In genomic region chr12:6524648-6525047, GRCh38 we compare ENCODE assay signal across 25 cellular contexts. TPM values are rescaled to one million over a fixed set of nuclear protein-coding genes. Genes with fewer than 3 reads are reported as not detected.
DNase-seq lines count a peak whose midpoint lies in the region; ATAC-seq and TF ChIP-seq lines count a peak whose summit lies in the region.
"Had no signal": no experiment of that assay in that cellular context is flagged by ENCODE, and none has a peak within 500 bp of the region (broad histone marks: within the 10 kb centered on the region; RNA-seq: fewer than 3 reads in every experiment).

No MANE protein-coding gene starts in this region.

- H3K27me3 ChIP-seq in endodermal cell (ENCODE audit: control insufficient read depth, insufficient read depth, low read length, poor library complexity, severe bottlenecking): no peaks in the 10 kb centered on the region
- H3K27me3 ChIP-seq: BE2C; BLaER1 treated with 17β-estradiol and CSF1 and Interleukin-3, amounts not matched to agents 10 nM and 100 nM had no signal

- H3K4me3 Mint-ChIP-seq in activated CD8-positive, alpha-beta T cell treated with anti-CD3 and anti-CD28 coated beads, Interleukin-2, amount 10 ng/mL, durations not matched to agents 7 days and 5 days: no peak overlapping the region
- no peak overlapping the region for H3K4me3 Mint-ChIP-seq in activated CD8-positive, alpha-beta T cell treated with anti-CD3 and anti-CD28 coated beads for 36 hours
- H3K4me3 Mint-ChIP-seq in stimulated activated naive CD8-positive, alpha-beta T cell treated with anti-CD3 and anti-CD28 coated beads, Interleukin-15, Interleukin-2, amounts not matched to agents 100 ng/mL and 50 ng/mL, for 24 hours: no peak overlapping the region
- no peak overlapping the region for H3K4me3 Mint-ChIP-seq in endodermal cell
- H3K4me3 Mint-ChIP-seq in type B pancreatic cell: no peak overlapping the region
- H3K4me3 Mint-ChIP-seq: CD14-positive monocyte; CD4-positive, alpha-beta T cell; CD8-positive, alpha-beta memory T cell had no signal

- H3K9me3 Mint-ChIP-seq in activated CD8-positive, alpha-beta T cell treated with anti-CD3 and anti-CD28 coated beads, Interleukin-2, amount 10 ng/mL, durations not matched to agents 7 days and 5 days (ENCODE audit: insufficient read depth): no peaks in the 10 kb centered on the region
- no peaks in the 10 kb centered on the region for H3K9me3 Mint-ChIP-seq in activated CD8-positive, alpha-beta T cell treated with anti-CD3 and anti-CD28 coated beads for 36 hours
- no peaks in the 10 kb centered on the region for H3K9me3 Mint-ChIP-seq in stimulated activated naive CD8-positive, alpha-beta T cell treated with anti-CD3 and anti-CD28 coated beads, Interleukin-15, Interleukin-2, amounts not matched to agents 100 ng/mL and 50 ng/mL, for 24 hours
- H3K9me3 Mint-ChIP-seq in endodermal cell (no peaks in the 10 kb centered on the region), type B pancreatic cell (no peaks in the 10 kb centered on the region)
- H3K9me3 Mint-ChIP-seq: CD14-positive monocyte; CD4-positive, alpha-beta T cell; CD8-positive, alpha-beta memory T cell had no signal

- peaks cover 3% of the 10 kb centered on the region for H3K4me1 Mint-ChIP-seq in activated CD8-positive, alpha-beta T cell treated with anti-CD3 and anti-CD28 coated beads, Interleukin-2, amount 10 ng/mL, durations not matched to agents 7 days and 5 days (ENCODE audit: low read depth)
- H3K4me1 Mint-ChIP-seq in activated CD8-positive, alpha-beta T cell treated with anti-CD3 and anti-CD28 coated beads for 36 hours (ENCODE audit: low read depth): no peaks in the 10 kb centered on the region
- peaks cover 8% of the 10 kb centered on the region for H3K4me1 Mint-ChIP-seq in stimulated activated naive CD8-positive, alpha-beta T cell treated with anti-CD3 and anti-CD28 coated beads, Interleukin-15, Interleukin-2, amounts not matched to agents 100 ng/mL and 50 ng/mL, for 24 hours (ENCODE audit: low read depth)
- no peaks in the 10 kb centered on the region for H3K4me1 Mint-ChIP-seq in endodermal cell
- H3K4me1 Mint-ChIP-seq in type B pancreatic cell (ENCODE audit: unreplicated experiment): peaks cover 6% of the 10 kb centered on the region
- H3K4me1 Mint-ChIP-seq: CD14-positive monocyte had no signal

- H3K27me3 Mint-ChIP-seq in activated CD8-positive, alpha-beta T cell treated with anti-CD3 and anti-CD28 coated beads, Interleukin-2, amount 10 ng/mL, durations not matched to agents 7 days and 5 days (ENCODE audit: low read depth): no peaks in the 10 kb centered on the region
- no peaks in the 10 kb centered on the region for H3K27me3 Mint-ChIP-seq in activated CD8-positive, alpha-beta T cell treated with anti-CD3 and anti-CD28 coated beads for 36 hours
- H3K27me3 Mint-ChIP-seq in stimulated activated naive CD8-positive, alpha-beta T cell treated with anti-CD3 and anti-CD28 coated beads, Interleukin-15, Interleukin-2, amounts not matched to agents 100 ng/mL and 50 ng/mL, for 24 hours: no peaks in the 10 kb centered on the region
- no peaks in the 10 kb centered on the region for H3K27me3 Mint-ChIP-seq in endodermal cell (ENCODE audit: insufficient read depth)
- no peaks in the 10 kb centered on the region for H3K27me3 Mint-ChIP-seq in type B pancreatic cell
- H3K27me3 Mint-ChIP-seq: CD4-positive, alpha-beta T cell; CD8-positive, alpha-beta memory T cell had no signal

- no peak for ATAC-seq in activated CD8-positive, alpha-beta T cell treated with anti-CD3 and anti-CD28 coated beads, Interleukin-2, amount 10 ng/mL, durations not matched to agents 7 days and 5 days
- no peak for ATAC-seq in activated CD8-positive, alpha-beta T cell treated with anti-CD3 and anti-CD28 coated beads for 36 hours
- no peak for ATAC-seq in stimulated activated naive CD8-positive, alpha-beta T cell treated with anti-CD3 and anti-CD28 coated beads, Interleukin-15, Interleukin-2, amounts not matched to agents 100 U/mL and 50 U/mL, for 24 hours
- no peak for ATAC-seq in HG03469 (IDR thresholded peaks at IDR 0.05; ENCODE audit: unreplicated experiment)
- ATAC-seq: A549, GM12878 had no signal

- H3K4me3 ChIP-seq in endodermal cell (ENCODE audit: low read length): no peak overlapping the region
- H3K4me3 ChIP-seq: A549; BLaER1 treated with 17β-estradiol and CSF1 and Interleukin-3, amounts not matched to agents 10 nM and 100 nM; GM12878; GM23248 had no signal

- intact Hi-C loops in activated CD8-positive, alpha-beta T cell treated with anti-CD3 and anti-CD28 coated beads for 36 hours (cut with micrococcal nuclease): no loop called here

- no peak overlapping the region for H3K27ac ChIP-seq in endodermal cell (ENCODE audit: low read depth, low read length)
- H3K27ac ChIP-seq: A549; BLaER1 treated with 17β-estradiol and CSF1 and Interleukin-3, amounts not matched to agents 10 nM and 100 nM; GM23248 had no signal

- peak overlapping the region; percentile 8 for H3K27ac Mint-ChIP-seq in activated CD8-positive, alpha-beta T cell treated with anti-CD3 and anti-CD28 coated beads, Interleukin-2, amount 10 ng/mL, durations not matched to agents 7 days and 5 days
- no peak overlapping the region for H3K27ac Mint-ChIP-seq in activated CD8-positive, alpha-beta T cell treated with anti-CD3 and anti-CD28 coated beads for 36 hours
- H3K27ac Mint-ChIP-seq in stimulated activated naive CD8-positive, alpha-beta T cell treated with anti-CD3 and anti-CD28 coated beads, Interleukin-15, Interleukin-2, amounts not matched to agents 100 ng/mL and 50 ng/mL, for 24 hours: peak overlapping the region; percentile 47
- peak overlapping the region; percentile 53 for H3K27ac Mint-ChIP-seq in endodermal cell
- H3K27ac Mint-ChIP-seq in type B pancreatic cell: peak overlapping the region; percentile 6

- no peak for DNase-seq in activated CD8-positive, alpha-beta T cell treated with anti-CD3 and anti-CD28 coated beads, Interleukin-2, amount 10 ng/mL, durations not matched to agents 7 days and 5 days
- DNase-seq in activated CD8-positive, alpha-beta T cell treated with anti-CD3 and anti-CD28 coated beads for 36 hours: no peak
- no peak for DNase-seq in stimulated activated naive CD8-positive, alpha-beta T cell treated with anti-CD3 and anti-CD28 coated beads, Interleukin-15, Interleukin-2, amounts not matched to agents 100 U/mL and 50 U/mL, for 24 hours
- DNase-seq in endodermal cell (no peak), type B pancreatic cell (ENCODE audit: extremely low spot score, unreplicated experiment) (no peak), cortex of kidney (lab: John Stamatoyannopoulos, UW) (no peak)
- DNase-seq: 8988T; ACHN; AML-193; BE2C; CD4-positive, alpha-beta T cell; CD8-positive, alpha-beta memory T cell; DMS 273 treated with DMSO at 0.1 percent for 48 hours; DMS79; EL; GDM1; GM23248; H7; HCEC 1CT had no signal

- no peaks in the 10 kb centered on the region for H3K4me1 ChIP-seq in endodermal cell (ENCODE audit: control insufficient read depth, insufficient read depth, low read length)
- H3K4me1 ChIP-seq: A549; BE2C; BLaER1 treated with 17β-estradiol and CSF1 and Interleukin-3, amounts not matched to agents 10 nM and 100 nM had no signal

- peaks cover 93% of the 10 kb centered on the region for H3K36me3 ChIP-seq in endodermal cell (ENCODE audit: control insufficient read depth, insufficient read depth, low read length)

- CTCF ChIA-PET in activated CD8-positive, alpha-beta T cell treated with anti-CD3 and anti-CD28 coated beads, Interleukin-2, amount 10 ng/mL, durations not matched to agents 7 days and 5 days (lab: Charles Lee): interaction anchor here (1.1 kb wide), 1 partner anchor 14 kb away, joined by 3 read pairs; no protein-coding TSS in a partner anchor
- CTCF ChIA-PET in activated CD8-positive, alpha-beta T cell treated with anti-CD3 and anti-CD28 coated beads for 36 hours (lab: Charles Lee): interaction anchor here (1.1 kb wide), 1 partner anchor 59 kb away, joined by 4 read pairs; no protein-coding TSS in a partner anchor

- WGBS in endodermal cell (ENCODE audit: insufficient coverage in 1 of 2, insufficient read length in 1 of 2), 2 experiments: 71 to 95% methylated on average over 1 to 5 of the region's 5 CpGs

- no peaks in the 10 kb centered on the region for H3K9me3 ChIP-seq in endodermal cell (ENCODE audit: control insufficient read depth, low read length)
- H3K9me3 ChIP-seq: A549; BE2C; BLaER1 treated with 17β-estradiol and CSF1 and Interleukin-3, amounts not matched to agents 10 nM and 100 nM had no signal

- POLR2A ChIA-PET in activated CD8-positive, alpha-beta T cell treated with anti-CD3 and anti-CD28 coated beads, Interleukin-2, amount 10 ng/mL, durations not matched to agents 7 days and 5 days (lab: Charles Lee): no interaction called here
- POLR2A ChIA-PET in activated CD8-positive, alpha-beta T cell treated with anti-CD3 and anti-CD28 coated beads for 36 hours (lab: Charles Lee): interaction anchor here (2.3 kb wide), 1 partner anchor 10 kb away, joined by 9 read pairs; the partner anchor contains the start of gene GAPDH

- H3K9ac ChIP-seq in endodermal cell (ENCODE audit: extremely low read depth, low read length, poor library complexity, severe bottlenecking): no peak overlapping the region
- H3K9ac ChIP-seq: BLaER1 treated with 17β-estradiol and CSF1 and Interleukin-3, amounts not matched to agents 10 nM and 100 nM; GM23248 had no signal

- TF ChIP-seq CTCF in activated CD8-positive, alpha-beta T cell treated with anti-CD3 and anti-CD28 coated beads for 36 hours (IDR thresholded peaks at IDR 0.05): no peak
- TF ChIP-seq CTCF in endodermal cell (conservative IDR thresholded peaks at IDR 0.05): no peak
- TF ChIP-seq CTCF in type B pancreatic cell (conservative IDR thresholded peaks at IDR 0.05): no peak

- H3K36me3 Mint-ChIP-seq in activated CD8-positive, alpha-beta T cell treated with anti-CD3 and anti-CD28 coated beads, Interleukin-2, amount 10 ng/mL, durations not matched to agents 7 days and 5 days (ENCODE audit: low read depth): peaks cover 85% of the 10 kb centered on the region
- H3K36me3 Mint-ChIP-seq in activated CD8-positive, alpha-beta T cell treated with anti-CD3 and anti-CD28 coated beads for 36 hours (ENCODE audit: low read depth): peaks cover 78% of the 10 kb centered on the region
- peaks cover 87% of the 10 kb centered on the region for H3K36me3 Mint-ChIP-seq in stimulated activated naive CD8-positive, alpha-beta T cell treated with anti-CD3 and anti-CD28 coated beads, Interleukin-15, Interleukin-2, amounts not matched to agents 100 ng/mL and 50 ng/mL, for 24 hours (ENCODE audit: low read depth)
- peaks cover 94% of the 10 kb centered on the region for H3K36me3 Mint-ChIP-seq in endodermal cell (ENCODE audit: low read depth)
- peaks cover 65% of the 10 kb centered on the region for H3K36me3 Mint-ChIP-seq in type B pancreatic cell

RNA-seq across cellular contexts. Expression of gene GAPDH, which starts 9.7 kb away (rescaled TPM):
- 1,000 to 10,000 TPM; 6,175 to 6,471 TPM for total RNA-seq in activated CD8-positive, alpha-beta T cell treated with anti-CD3 and anti-CD28 coated beads, Interleukin-2, amount 10 ng/mL, durations not matched to agents 7 days and 5 days
- 1,000 to 10,000 TPM; 9,109 to 9,234 TPM for total RNA-seq in activated CD8-positive, alpha-beta T cell treated with anti-CD3 and anti-CD28 coated beads for 36 hours
- total RNA-seq in endodermal cell (1,000 to 10,000 TPM; 2,848 to 5,273 TPM), type B pancreatic cell (ENCODE audit: low replicate concordance) (2,317 and 5,618 TPM in 2 replicates)
- 3,905 TPM for polyA plus RNA-seq in endodermal cell (2013, experiment 1 of 2)
- 3,777 TPM for polyA plus RNA-seq in endodermal cell (2013, experiment 2 of 2)

RNA-seq across cellular contexts. Expression of gene NCAPD2, which starts 30.7 kb away (rescaled TPM):
- total RNA-seq in activated CD8-positive, alpha-beta T cell treated with anti-CD3 and anti-CD28 coated beads, Interleukin-2, amount 10 ng/mL, durations not matched to agents 7 days and 5 days: 100 to 1,000 TPM; 195 to 201 TPM
- total RNA-seq in activated CD8-positive, alpha-beta T cell treated with anti-CD3 and anti-CD28 coated beads for 36 hours: 100 to 1,000 TPM; 195 to 196 TPM
- total RNA-seq in endodermal cell: 100 to 1,000 TPM in 1 of 2 donors, 10 to 100 TPM in 1; 90.3 to 150 TPM
- 118 TPM for polyA plus RNA-seq in endodermal cell (2013, experiment 1 of 2)
- 118 TPM for polyA plus RNA-seq in endodermal cell (2013, experiment 2 of 2)
- 96.5 and 109 TPM in 2 replicates for total RNA-seq in type B pancreatic cell (ENCODE audit: low replicate concordance)

RNA-seq across cellular contexts. Expression of gene IFFO1, which starts 31.2 kb away (rescaled TPM):
- 10 to 100 TPM; 24.9 to 25.5 TPM for total RNA-seq in activated CD8-positive, alpha-beta T cell treated with anti-CD3 and anti-CD28 coated beads, Interleukin-2, amount 10 ng/mL, durations not matched to agents 7 days and 5 days
- total RNA-seq in activated CD8-positive, alpha-beta T cell treated with anti-CD3 and anti-CD28 coated beads for 36 hours: 1 to 10 TPM; 7.8 to 8.5 TPM
- 10 to 100 TPM; 10.9 to 30.7 TPM for total RNA-seq in endodermal cell
- polyA plus RNA-seq in endodermal cell (2013, experiment 1 of 2): 16.6 TPM
- polyA plus RNA-seq in endodermal cell (2013, experiment 2 of 2): 14.0 TPM
- 9.1 and 17.5 TPM in 2 replicates for total RNA-seq in type B pancreatic cell (ENCODE audit: low replicate concordance)

RNA-seq across cellular contexts. Expression of gene MRPL51, which starts 31.6 kb away (rescaled TPM):
- 100 to 1,000 TPM; 217 to 228 TPM for total RNA-seq in activated CD8-positive, alpha-beta T cell treated with anti-CD3 and anti-CD28 coated beads, Interleukin-2, amount 10 ng/mL, durations not matched to agents 7 days and 5 days
- 100 to 1,000 TPM; 230 to 254 TPM for total RNA-seq in activated CD8-positive, alpha-beta T cell treated with anti-CD3 and anti-CD28 coated beads for 36 hours
- total RNA-seq in endodermal cell (100 to 1,000 TPM; 196 to 450 TPM), type B pancreatic cell (ENCODE audit: low replicate concordance) (213 and 396 TPM in 2 replicates)
- 216 TPM for polyA plus RNA-seq in endodermal cell (2013, experiment 1 of 2)
- 234 TPM for polyA plus RNA-seq in endodermal cell (2013, experiment 2 of 2)

RNA-seq across cellular contexts. Expression of gene NOP2, which starts 43.4 kb away (rescaled TPM):
- total RNA-seq in activated CD8-positive, alpha-beta T cell treated with anti-CD3 and anti-CD28 coated beads, Interleukin-2, amount 10 ng/mL, durations not matched to agents 7 days and 5 days: 10 to 100 TPM; 84.2 to 87.6 TPM
- total RNA-seq in activated CD8-positive, alpha-beta T cell treated with anti-CD3 and anti-CD28 coated beads for 36 hours: 10 to 100 TPM; 87.9 to 89.4 TPM
- total RNA-seq in endodermal cell (100 to 1,000 TPM in 1 of 2 donors, 10 to 100 TPM in 1; 51.6 to 135 TPM), type B pancreatic cell (ENCODE audit: low replicate concordance) (60.9 and 106 TPM in 2 replicates)
- 43.2 TPM for polyA plus RNA-seq in endodermal cell (2013, experiment 1 of 2)
- 38.9 TPM for polyA plus RNA-seq in endodermal cell (2013, experiment 2 of 2)
